8 cellular contexts compared by ENCODE assay signal in genomic region chrX:108091266-108091877, GRCh38. TPM values are rescaled to one million over a fixed set of nuclear protein-coding genes. Genes with fewer than 3 reads are reported as not detected.
DNase-seq lines count a peak whose midpoint lies in the region; ATAC-seq, FAIRE-seq and TF ChIP-seq lines count a peak whose summit lies in the region.

TSS of gene ATG4A (plus strand) at chrX:108091778. CDS start at chrX:108091827, 49 bp downstream.
TSS of gene PSMD10 (minus strand) at chrX:108091542. CDS start at chrX:108091520, 22 bp downstream.

- H3K9me3 ChIP-seq in iPS-20b (ENCODE audit: insufficient read depth, low read depth, low read length) (no peaks in the 10 kb centered on the region), small intestine (ENCODE audit: control insufficient read depth, low read depth) (no peaks in the 10 kb centered on the region)

- no peaks in the 10 kb centered on the region for H3K4me1 ChIP-seq in iPS-20b (ENCODE audit: insufficient read depth, low read length)
- H3K4me1 ChIP-seq in small intestine (ENCODE audit: control insufficient read depth in 2 of 2, insufficient read depth in 1 of 2, low read depth in 1 of 2, low read length in 1 of 2), result no peaks in the 10 kb centered on the region

- FAIRE-seq in bronchial epithelial cell (lab: Jason Lieb, UNC) (no peak), small intestine (lab: Jason Lieb, UNC) (peak; percentile 62)

- H3K36me3 ChIP-seq in bronchial epithelial cell (ENCODE audit: control insufficient read depth, insufficient read depth, low read length), result no peaks in the 10 kb centered on the region
- peaks cover 12% of the 10 kb centered on the region for H3K36me3 ChIP-seq in iPS-20b (ENCODE audit: insufficient read depth, low read depth, low read length)
- no peaks in the 10 kb centered on the region for H3K36me3 ChIP-seq in small intestine (ENCODE audit: control insufficient read depth in 2 of 2, insufficient read depth in 2 of 2, low read length in 2 of 2)

- peak within 1 kb of the TSS; percentile 92 for H3K9ac ChIP-seq in iPS-20b (ENCODE audit: low read depth, low read length)

- peak; percentile 76 for DNase-seq in AG09309 (ENCODE audit: low read depth)
- DNase-seq in NCI-H2227 (lab: John Stamatoyannopoulos, UW; ENCODE audit: unreplicated experiment), result peak; percentile 98
- DNase-seq in bronchial epithelial cell (ENCODE audit: low read depth), result peak; percentile 92
- DNase-seq in small intestine, result peak; percentile 96

- H3K27ac ChIP-seq in VCaP (peak within 1 kb of the TSS; percentile 66), iPS-20b (ENCODE audit: low read length) (peak within 1 kb of the TSS; percentile 18), small intestine (ENCODE audit: low read depth in 1 of 2, low read length in 1 of 2) (peak within 1 kb of the TSS; percentile 52 to 98)

- ATAC-seq in GM19023 (IDR thresholded peaks at IDR 0.05; ENCODE audit: unreplicated experiment) (peak; percentile 95), HG03175 (IDR thresholded peaks at IDR 0.05; ENCODE audit: unreplicated experiment) (peak; percentile 95)

- no peak for TF ChIP-seq CTCF in AG09309 (IDR thresholded peaks at IDR 0.05; ENCODE audit: control insufficient read depth, insufficient read depth, low read depth, low read length, missing control alignments)
- TF ChIP-seq CTCF in VCaP (conservative IDR thresholded peaks at IDR 0.05), result no peak
- TF ChIP-seq CTCF in bronchial epithelial cell (IDR thresholded peaks at IDR 0.05; ENCODE audit: insufficient read depth, low read length, severe bottlenecking), result no peak

- H3K4me3 ChIP-seq in AG09309 (ENCODE audit: control insufficient read depth, low read depth, low read length) (peak within 1 kb of the TSS; percentile 73), bronchial epithelial cell (ENCODE audit: low read depth, low read length) (peak within 1 kb of the TSS; percentile 64), iPS-20b (ENCODE audit: low read length) (peak within 1 kb of the TSS; percentile 94), small intestine (ENCODE audit: low read depth in 1 of 2, low read length in 2 of 2) (peak within 1 kb of the TSS; percentile 50 to 51)

- WGBS in small intestine, 3 donors, result 1 to 43% (median 5%) methylated on average over 39 to 47 of the region's 47 CpGs

- H3K27me3 ChIP-seq in bronchial epithelial cell (ENCODE audit: control insufficient read depth, insufficient read depth, low read length) (no peaks in the 10 kb centered on the region), iPS-20b (ENCODE audit: insufficient read depth, low read length) (no peaks in the 10 kb centered on the region), small intestine (ENCODE audit: control insufficient read depth in 2 of 2, insufficient read depth in 2 of 2, low read length in 2 of 2) (no peaks in the 10 kb centered on the region)

RNA-seq across cellular contexts. Expression of gene ATG4A, which starts in this region (rescaled TPM):
- 12.4 and 19.5 TPM in 2 replicates for total RNA-seq in bronchial epithelial cell
- 10 to 100 TPM; 12.2 to 32.2 (median 25.9) TPM for polyA plus RNA-seq in small intestine

RNA-seq across cellular contexts. Expression of gene PSMD10, which starts in this region (rescaled TPM):
- total RNA-seq in bronchial epithelial cell, result 91.9 and 119 TPM in 2 replicates
- polyA plus RNA-seq in small intestine, result 10 to 100 TPM; 27.3 to 51.2 (median 39.0) TPM

Comparison
In these comparisons a context has a peak if more than half of its experiments do, and no peak if none do; other contexts are left out.
1. Peak in every context shown above with its lines: DNase-seq, ATAC-seq, H3K4me3 ChIP-seq and H3K27ac ChIP-seq.
2. H3K27ac ChIP-seq: peak in every context shown above with its lines; median percentile 75 in small intestine; 66 in VCaP; 18 in iPS-20b.